Comparison of ENCODE assay signal across 1 cellular context in the genomic region with DNA sequence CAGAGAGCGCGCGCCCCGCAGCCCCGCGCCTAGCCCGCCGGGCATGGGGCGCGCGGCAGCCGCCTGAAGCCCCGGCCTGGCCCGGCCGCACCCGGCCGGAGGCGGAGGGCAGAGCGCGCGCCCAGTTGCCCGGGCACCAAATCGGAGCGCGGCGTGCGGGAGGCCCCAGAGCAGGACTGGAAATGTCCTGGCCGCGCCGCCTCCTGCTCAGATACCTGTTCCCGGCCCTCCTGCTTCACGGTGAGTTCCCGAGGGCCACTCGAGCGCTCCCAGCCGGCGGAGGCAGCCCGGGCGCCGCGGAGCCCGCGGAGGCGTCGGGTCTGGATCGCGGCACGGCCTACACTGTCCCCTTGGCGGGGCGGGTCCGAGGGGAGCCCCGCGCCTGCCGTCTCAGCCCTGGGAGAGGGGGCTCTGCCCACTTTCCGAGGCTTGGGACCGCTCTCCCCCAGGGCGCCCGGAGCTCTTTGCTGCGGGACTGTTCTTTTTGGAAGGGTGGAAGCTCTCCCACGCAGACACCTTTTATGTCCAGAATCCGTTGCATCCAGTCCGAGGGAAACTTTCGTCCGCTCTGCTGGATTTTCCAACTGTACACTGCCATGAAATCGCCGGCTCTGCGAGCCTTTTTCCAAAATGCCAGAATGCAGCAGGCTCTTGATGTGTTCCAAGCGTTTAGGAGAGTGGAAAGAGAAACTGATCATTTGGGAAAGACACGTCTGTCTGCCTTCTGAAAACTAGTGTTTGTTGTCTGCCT.
A peak's percentile ranks its signal among the peaks of the same experiment; 100 is the strongest.
TF ChIP-seq lines count a peak whose summit lies in the region.

No MANE protein-coding gene starts in this region.

TF ChIP-seq in H1, 55 proteins besides CTCF, POLR2A, EP300 and RAD21 (continued from another document):
- no peak; the same call in 1 of the 2 replicates for TF ChIP-seq MAX (IDR thresholded peaks at IDR 0.05)
- TF ChIP-seq CREB1 (IDR thresholded peaks at IDR 0.05) = no peak
- TF ChIP-seq HDAC2 (IDR thresholded peaks at IDR 0.05; ENCODE audit: borderline replicate concordance in 1 of 2, low read depth in 2 of 2, low read length in 2 of 2) = no peak
- TF ChIP-seq ATF2 (IDR thresholded peaks at IDR 0.05; ENCODE audit: low read length) = no peak
- no peak for TF ChIP-seq TBP (IDR thresholded peaks at IDR 0.05; ENCODE audit: low read depth, low read length)
- peak; percentile 31 for TF ChIP-seq EZH2 (IDR thresholded peaks at IDR 0.05; ENCODE audit: low read depth, low read length, severe bottlenecking)
- no peak for TF ChIP-seq CHD1 (IDR thresholded peaks at IDR 0.05; ENCODE audit: low read depth, low read length)
- TF ChIP-seq RNF2 (IDR thresholded peaks at IDR 0.05; ENCODE audit: borderline replicate concordance, low read depth, low read length, missing control alignments, poor library complexity, severe bottlenecking) = peak; percentile 45
- 0 out of 2 replicates have a peak, but pooled peaks have one; percentile 17 for TF ChIP-seq RBBP5 (IDR thresholded peaks at IDR 0.05; ENCODE audit: borderline replicate concordance, low read depth, low read length)
